Comparison of ENCODE assay signal across 15 cellular contexts in genomic region chr16:69831212-69832123, GRCh38.
DNase-seq lines count a peak whose midpoint lies in the region; ATAC-seq, FAIRE-seq and TF ChIP-seq lines count a peak whose summit lies in the region.
"Had no signal": no experiment of that assay in that cellular context is flagged by ENCODE, and none has a peak within 500 bp of the region (broad histone marks: within the 10 kb centered on the region; RNA-seq: fewer than 3 reads in every experiment).

No MANE protein-coding gene starts in this region.

- H3K36me3 ChIP-seq in BJ (ENCODE audit: control insufficient read depth, insufficient read depth, low read length) = no peaks in the 10 kb centered on the region
- peaks cover 0 to 2% (median 0%) of the 10 kb centered on the region in 3 donors for H3K36me3 ChIP-seq in skeletal muscle tissue (ENCODE audit: control insufficient read depth in 3 of 3, insufficient read depth in 3 of 3, low read length in 3 of 3)
- H3K36me3 ChIP-seq: brain microvascular endothelial cell had no signal

- no peaks in the 10 kb centered on the region for H3K9me3 ChIP-seq in skeletal muscle tissue (ENCODE audit: control insufficient read depth in 3 of 3, low read length in 3 of 3)

- DNase-seq in BJ (ENCODE audit: low read depth) = peak; percentile 35
- DNase-seq in RCC 7860 (ENCODE audit: low spot score) = peak; percentile 67
- peak; percentile 11 for DNase-seq in fibroblast of pulmonary artery (ENCODE audit: low read depth)
- no peak for DNase-seq in hepatic stellate cell (ENCODE audit: low spot score)
- DNase-seq: activated CD8-positive, alpha-beta memory T cell treated with anti-CD3 and anti-CD28 coated beads, Interleukin-2, amount 50 U/mL, for 4 hours; brain microvascular endothelial cell; left ventricle myocardium superior; occipital lobe; Right ventricle myocardium superior; stimulated activated CD4-positive, alpha-beta T cell treated with anti-CD3 and anti-CD28 coated beads, Interleukin-1b, Interleukin-23, amount 100 ng/mL, for 48 hours had no signal

- peak overlapping the region; percentile 68 for H3K27ac ChIP-seq in skeletal muscle tissue (ENCODE audit: low read depth, low read length)
- H3K27ac ChIP-seq: brain microvascular endothelial cell, C4-2B had no signal

- ATAC-seq in HG02981 (IDR thresholded peaks at IDR 0.05; ENCODE audit: unreplicated experiment) (no peak), GM21423 (IDR thresholded peaks at IDR 0.05; ENCODE audit: unreplicated experiment) (no peak), HG03135 (IDR thresholded peaks at IDR 0.05; ENCODE audit: unreplicated experiment) (no peak)
- ATAC-seq: left ventricle myocardium superior had no signal

- H3K4me3 ChIP-seq in BJ (ENCODE audit: low read depth, low read length) (no peak overlapping the region), fibroblast of pulmonary artery (replicated peaks; ENCODE audit: low read depth, low read length) (no peak overlapping the region), skeletal muscle tissue (ENCODE audit: low read length in 3 of 3) (no peak overlapping the region)

- CTCF ChIA-PET in BJ (lab: Yijun Ruan, JAX) = interaction anchor here (1.3 kb wide), 1 partner anchor 9 kb away, joined by 3 read pairs; no protein-coding TSS in a partner anchor

- TF ChIP-seq CTCF in BJ (IDR thresholded peaks at IDR 0.05; ENCODE audit: insufficient read depth, low read depth, low read length) (no peak), fibroblast of pulmonary artery (IDR thresholded peaks at IDR 0.05; ENCODE audit: low read length, missing control alignments) (no peak)

- FAIRE-seq in RCC 7860 (lab: Jason Lieb, UNC) = peak; percentile 93

- peaks cover 14 to 23% (median 17%) of the 10 kb centered on the region in 3 donors for H3K4me1 ChIP-seq in skeletal muscle tissue (ENCODE audit: control insufficient read depth in 3 of 3, insufficient read depth in 3 of 3, low read length in 3 of 3)

- H3K27me3 ChIP-seq in BJ (ENCODE audit: control insufficient read depth, insufficient read depth, low read length) (no peaks in the 10 kb centered on the region), skeletal muscle tissue (ENCODE audit: control insufficient read depth in 3 of 3, insufficient read depth in 3 of 3, low read length in 3 of 3) (no peaks in the 10 kb centered on the region)
- H3K27me3 ChIP-seq: brain microvascular endothelial cell had no signal

- POLR2A ChIA-PET in BJ (lab: Charles Lee) = interaction anchor here (0.7 kb wide), 1 partner anchor 1648 kb away, joined by 8 read pairs; no protein-coding TSS in a partner anchor

- no peak overlapping the region for H3K9ac ChIP-seq in skeletal muscle tissue (ENCODE audit: low read depth in 1 of 3, low read length in 3 of 3)
